In the genomic region with DNA sequence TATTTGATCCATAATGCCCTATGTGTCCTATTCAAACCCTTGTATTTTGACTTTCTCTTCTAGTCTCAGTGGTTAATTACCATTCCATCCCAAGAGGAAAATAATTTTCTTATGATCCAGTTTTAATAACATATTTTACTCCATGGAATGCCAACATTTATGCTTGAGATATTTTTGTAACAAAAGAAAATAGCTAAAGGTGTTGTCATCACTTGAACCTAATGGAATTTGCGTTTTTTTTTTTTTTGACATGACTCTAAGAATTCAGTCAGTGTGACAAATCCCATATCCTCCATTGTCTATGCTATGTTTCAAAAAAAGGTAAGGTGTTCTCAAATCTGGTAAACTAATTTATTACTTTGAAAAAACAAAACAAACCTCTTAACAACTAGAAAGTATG, we compare ENCODE assay signal across 20 cellular contexts.
A peak's percentile ranks its signal among the peaks of the same experiment; 100 is the strongest.
DNase-seq lines count a peak whose midpoint lies in the region; ATAC-seq, FAIRE-seq and TF ChIP-seq lines count a peak whose summit lies in the region.
"Had no signal": no experiment of that assay in that cellular context is flagged by ENCODE, and none has a peak within 500 bp of the region (broad histone marks: within the 10 kb centered on the region; RNA-seq: fewer than 3 reads in every experiment).

No MANE protein-coding gene starts in this region.

- TF ChIP-seq POLR2A in H54 (IDR thresholded peaks at IDR 0.05; ENCODE audit: low read depth, low read length): no peak

- FAIRE-seq in H54 (lab: Jason Lieb, UNC): peak; percentile 36

- ATAC-seq in SK-N-SH treated with all-trans-retinoic acid at 6 μM for 48 hours: no peak; the same call in 2 of the 3 replicates
- ATAC-seq in HG02642 (IDR thresholded peaks at IDR 0.05; ENCODE audit: poor library complexity, unreplicated experiment): no peak
- no peak for ATAC-seq in GM18498 (IDR thresholded peaks at IDR 0.05; ENCODE audit: unreplicated experiment)
- ATAC-seq: HCT116, PC-3 had no signal

- DNase-seq in H54 (ENCODE audit: insufficient read length, low spot score): no peak
- peak; percentile 36 for DNase-seq in kidney tubule cell (ENCODE audit: low spot score)
- no peak for DNase-seq in occipital lobe (lab: John Stamatoyannopoulos, UW)
- DNase-seq in SW480 (ENCODE audit: low spot score): no peak
- DNase-seq: C1 segment of cervical spinal cord, DMS79, GM23248, KG1, NCI-H1417 treated with DMSO at 0.1 percent for 48 hours, NCI-H187 treated with DMSO at 0.1 percent for 48 hours, NCI-H226, NCI-H524, NCI-H82, PC-3, RPMI8226, SHP77 treated with DMSO at 0.1 percent for 48 hours had no signal

TF ChIP-seq in SK-N-SH treated with all-trans-retinoic acid at 6 μM for 48 hours, 23 proteins besides CTCF, POLR2A, EP300 and RAD21:
- no peak for TF ChIP-seq ZFP3 (CRISPR knock-in tag; IDR thresholded peaks at IDR 0.05)
- TF ChIP-seq SNAI2 (CRISPR knock-in tag; IDR thresholded peaks at IDR 0.05): no peak
- TF ChIP-seq, protein P1, sequence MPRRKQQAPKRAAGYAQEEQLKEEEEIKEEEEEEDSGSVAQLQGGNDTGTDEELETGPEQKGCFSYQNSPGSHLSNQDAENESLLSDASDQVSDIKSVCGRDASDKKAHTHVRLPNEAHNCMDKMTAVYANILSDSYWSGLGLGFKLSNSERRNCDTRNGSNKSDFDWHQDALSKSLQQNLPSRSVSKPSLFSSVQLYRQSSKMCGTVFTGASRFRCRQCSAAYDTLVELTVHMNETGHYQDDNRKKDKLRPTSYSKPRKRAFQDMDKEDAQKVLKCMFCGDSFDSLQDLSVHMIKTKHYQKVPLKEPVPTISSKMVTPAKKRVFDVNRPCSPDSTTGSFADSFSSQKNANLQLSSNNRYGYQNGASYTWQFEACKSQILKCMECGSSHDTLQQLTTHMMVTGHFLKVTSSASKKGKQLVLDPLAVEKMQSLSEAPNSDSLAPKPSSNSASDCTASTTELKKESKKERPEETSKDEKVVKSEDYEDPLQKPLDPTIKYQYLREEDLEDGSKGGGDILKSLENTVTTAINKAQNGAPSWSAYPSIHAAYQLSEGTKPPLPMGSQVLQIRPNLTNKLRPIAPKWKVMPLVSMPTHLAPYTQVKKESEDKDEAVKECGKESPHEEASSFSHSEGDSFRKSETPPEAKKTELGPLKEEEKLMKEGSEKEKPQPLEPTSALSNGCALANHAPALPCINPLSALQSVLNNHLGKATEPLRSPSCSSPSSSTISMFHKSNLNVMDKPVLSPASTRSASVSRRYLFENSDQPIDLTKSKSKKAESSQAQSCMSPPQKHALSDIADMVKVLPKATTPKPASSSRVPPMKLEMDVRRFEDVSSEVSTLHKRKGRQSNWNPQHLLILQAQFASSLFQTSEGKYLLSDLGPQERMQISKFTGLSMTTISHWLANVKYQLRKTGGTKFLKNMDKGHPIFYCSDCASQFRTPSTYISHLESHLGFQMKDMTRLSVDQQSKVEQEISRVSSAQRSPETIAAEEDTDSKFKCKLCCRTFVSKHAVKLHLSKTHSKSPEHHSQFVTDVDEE (CRISPR knock-in tag; IDR thresholded peaks at IDR 0.05): no peak
- TF ChIP-seq ARNTL (CRISPR knock-in tag; IDR thresholded peaks at IDR 0.05; ENCODE audit: borderline replicate concordance, low read depth): no peak
- no peak for TF ChIP-seq ZNF565 (CRISPR knock-in tag; conservative IDR thresholded peaks at IDR 0.05; ENCODE audit: low read depth)
- no peak for TF ChIP-seq CSDC2 (CRISPR knock-in tag; IDR thresholded peaks at IDR 0.05)
- peak; percentile 60 for TF ChIP-seq ISL1 (CRISPR knock-in tag; IDR thresholded peaks at IDR 0.05)
